In the genomic region with DNA sequence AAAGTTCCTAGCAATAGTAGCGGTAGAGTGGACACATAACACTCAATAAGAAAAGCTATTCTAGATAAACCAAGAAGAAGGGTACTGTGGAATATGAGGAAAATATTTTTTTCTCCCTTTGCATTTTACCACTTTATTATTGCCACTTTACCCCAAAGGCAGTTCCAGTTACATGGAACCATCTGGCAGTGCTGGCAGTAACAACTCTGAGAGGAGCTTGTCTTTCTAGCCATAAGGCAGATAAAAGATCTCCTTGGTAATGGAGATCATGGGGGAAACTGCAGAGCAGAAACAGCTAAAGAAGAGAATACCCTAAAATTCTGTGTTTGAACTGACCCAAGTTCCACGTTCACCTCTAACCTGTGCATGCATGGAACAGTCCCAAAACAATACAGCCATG, we compare ENCODE assay signal across 23 cellular contexts. TPM values are rescaled to one million over a fixed set of nuclear protein-coding genes. Genes with fewer than 3 reads are reported as not detected.
"Had no signal": no experiment of that assay in that cellular context is flagged by ENCODE, and none has a peak within 500 bp of the region (broad histone marks: within the 10 kb centered on the region; RNA-seq: fewer than 3 reads in every experiment).

No MANE protein-coding gene starts in this region.

- H3K9me3 ChIP-seq: colonic mucosa, gastroesophageal sphincter, pancreas, sigmoid colon, testis, upper lobe of left lung had no signal

- H3K4me3 ChIP-seq: colonic mucosa, gastroesophageal sphincter, heart right ventricle, left ventricle myocardium inferior, pancreas, sigmoid colon, testis, upper lobe of left lung had no signal

- H3K27ac Mint-ChIP-seq: activated CD4-positive, alpha-beta memory T cell treated with anti-CD3 and anti-CD28 coated beads, Interleukin-2, amount 10 ng/mL, durations not matched to agents 7 days and 5 days; activated CD8-positive, alpha-beta memory T cell treated with anti-CD3 and anti-CD28 coated beads, Interleukin-2, amount 10 ng/mL, durations not matched to agents 7 days and 5 days; activated naive CD8-positive, alpha-beta T cell treated with anti-CD3 and anti-CD28 coated beads for 36 hours; immature natural killer cell; stimulated activated memory B cell treated with anti-CD40 and anti-IgM and Interleukin-4, amounts not matched to agents 10 μg/mL and 1 μg/mL and 100 μg/mL, for 72 hours had no signal

- DNase-seq: activated CD4-positive, alpha-beta memory T cell treated with anti-CD3 and anti-CD28 coated beads, Interleukin-2, amount 10 ng/mL, durations not matched to agents 7 days and 5 days; activated CD4-positive, alpha-beta T cell treated with anti-CD3 and anti-CD28 coated beads for 48 hours; activated CD4-positive, CD25-positive, alpha-beta regulatory T cell; activated CD8-positive, alpha-beta memory T cell treated with anti-CD3 and anti-CD28 coated beads, Interleukin-2, amount 10 ng/mL, durations not matched to agents 7 days and 5 days; activated naive CD8-positive, alpha-beta T cell treated with anti-CD3 and anti-CD28 coated beads for 36 hours; amygdala; colonic mucosa; erythroblast; heart right ventricle; immature natural killer cell; kidney glomerular epithelial cell; left ventricle myocardium inferior; mammary epithelial cell; pancreas; sigmoid colon; stimulated activated CD4-positive, alpha-beta T cell treated with anti-CD3 and anti-CD28 coated beads, Interleukin-4, amount 100 ng/mL, for 4 hours; testis; upper lobe of left lung had no signal

- H3K27ac ChIP-seq: colonic mucosa, gastroesophageal sphincter, heart right ventricle, left ventricle myocardium inferior, pancreas, sigmoid colon, testis, upper lobe of left lung had no signal

- H3K4me3 Mint-ChIP-seq: activated CD4-positive, alpha-beta memory T cell treated with anti-CD3 and anti-CD28 coated beads, Interleukin-2, amount 10 ng/mL, durations not matched to agents 7 days and 5 days; activated CD8-positive, alpha-beta memory T cell treated with anti-CD3 and anti-CD28 coated beads, Interleukin-2, amount 10 ng/mL, durations not matched to agents 7 days and 5 days; activated naive CD8-positive, alpha-beta T cell treated with anti-CD3 and anti-CD28 coated beads for 36 hours; immature natural killer cell; stimulated activated memory B cell treated with anti-CD40 and anti-IgM and Interleukin-4, amounts not matched to agents 10 μg/mL and 1 μg/mL and 100 μg/mL, for 72 hours had no signal

- H3K27me3 Mint-ChIP-seq: activated CD4-positive, alpha-beta memory T cell treated with anti-CD3 and anti-CD28 coated beads, Interleukin-2, amount 10 ng/mL, durations not matched to agents 7 days and 5 days; activated CD8-positive, alpha-beta memory T cell treated with anti-CD3 and anti-CD28 coated beads, Interleukin-2, amount 10 ng/mL, durations not matched to agents 7 days and 5 days; activated naive CD8-positive, alpha-beta T cell treated with anti-CD3 and anti-CD28 coated beads for 36 hours; stimulated activated memory B cell treated with anti-CD40 and anti-IgM and Interleukin-4, amounts not matched to agents 10 μg/mL and 1 μg/mL and 100 μg/mL, for 72 hours had no signal

- H3K36me3 ChIP-seq: colonic mucosa, gastroesophageal sphincter, heart right ventricle, left ventricle myocardium inferior, pancreas, sigmoid colon, upper lobe of left lung had no signal

RNA-seq across cellular contexts. Expression of a gene that starts 51.1 kb away (rescaled TPM):
- total RNA-seq: activated CD4-positive, alpha-beta memory T cell treated with anti-CD3 and anti-CD28 coated beads, Interleukin-2, amount 10 ng/mL, durations not matched to agents 7 days and 5 days; activated CD8-positive, alpha-beta memory T cell treated with anti-CD3 and anti-CD28 coated beads, Interleukin-2, amount 10 ng/mL, durations not matched to agents 7 days and 5 days; activated naive CD8-positive, alpha-beta T cell treated with anti-CD3 and anti-CD28 coated beads for 36 hours; cardiac septum; colonic mucosa; gastroesophageal sphincter; heart right ventricle; left ventricle myocardium inferior; mammary epithelial cell; mononuclear cell; pancreas; sigmoid colon; T-helper 2 cell treated with Interferon-gamma antibody and Interleukin-4, amounts not matched to agents 100 ng/mL and 5 ng/mL, for 36 hours; upper lobe of left lung had no signal
